16 cellular contexts compared by ENCODE assay signal in the genomic region with DNA sequence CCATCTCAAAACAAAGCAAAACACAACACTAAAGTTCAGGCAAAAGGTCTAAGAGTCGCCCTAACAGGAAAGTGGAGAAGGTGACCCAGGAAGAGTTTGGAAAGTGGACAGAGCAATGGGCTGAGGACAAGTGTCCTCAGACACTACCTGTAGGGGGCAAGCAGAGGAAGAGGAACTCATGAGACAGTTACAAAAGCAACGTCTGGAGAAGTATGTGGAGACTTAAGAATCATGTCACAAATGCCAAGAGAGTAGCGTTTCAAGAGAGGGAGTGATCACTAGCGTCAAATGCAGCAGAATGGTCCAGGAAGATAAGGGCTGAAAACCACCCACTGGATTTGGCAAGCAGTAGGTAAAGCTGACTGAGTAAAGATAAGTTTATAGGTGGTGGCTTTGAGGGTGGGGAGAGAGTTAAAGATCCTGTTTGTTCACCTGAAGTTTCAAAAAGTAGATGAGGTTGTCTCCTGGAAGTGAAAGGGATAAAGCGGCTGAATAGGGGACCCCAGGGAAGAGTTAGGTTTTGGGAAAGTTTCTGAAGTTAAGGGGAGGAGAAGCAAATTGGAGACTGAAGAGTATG.
"Had no signal": no experiment of that assay in that cellular context is flagged by ENCODE, and none has a peak within 500 bp of the region (broad histone marks: within the 10 kb centered on the region; RNA-seq: fewer than 3 reads in every experiment).

No MANE protein-coding gene starts in this region.

- DNase-seq: activated CD4-positive, alpha-beta T cell treated with anti-CD3 and anti-CD28 coated beads, Interleukin-2, amount 50 U/mL, for 4 hours; activated gamma-delta T cell; effector CD8-positive, alpha-beta T cell; esophagus squamous epithelium; foreskin fibroblast; left cardiac atrium; mesenchymal stem cell; mucosa of descending colon; naive B cell; stimulated activated CD4-positive, alpha-beta T cell treated with anti-CD3 and anti-CD28 coated beads, Interleukin-15, amount 100 ng/mL, for 24 hours; stimulated activated CD4-positive, alpha-beta T cell treated with anti-CD3 and anti-CD28 coated beads, Interleukin-2, amount 100 ng/mL, for 48 hours; stomach; T-cell; T-helper 9 cell; upper lobe of left lung had no signal

- ATAC-seq: activated naive CD4-positive, alpha-beta T cell treated with anti-CD3 and anti-CD28 coated beads, Interleukin-2, amount 50 U/mL, for 72 hours; left cardiac atrium; mucosa of descending colon; T-cell had no signal
